Comparison of ENCODE assay signal across 1 cellular context in the genomic region with DNA sequence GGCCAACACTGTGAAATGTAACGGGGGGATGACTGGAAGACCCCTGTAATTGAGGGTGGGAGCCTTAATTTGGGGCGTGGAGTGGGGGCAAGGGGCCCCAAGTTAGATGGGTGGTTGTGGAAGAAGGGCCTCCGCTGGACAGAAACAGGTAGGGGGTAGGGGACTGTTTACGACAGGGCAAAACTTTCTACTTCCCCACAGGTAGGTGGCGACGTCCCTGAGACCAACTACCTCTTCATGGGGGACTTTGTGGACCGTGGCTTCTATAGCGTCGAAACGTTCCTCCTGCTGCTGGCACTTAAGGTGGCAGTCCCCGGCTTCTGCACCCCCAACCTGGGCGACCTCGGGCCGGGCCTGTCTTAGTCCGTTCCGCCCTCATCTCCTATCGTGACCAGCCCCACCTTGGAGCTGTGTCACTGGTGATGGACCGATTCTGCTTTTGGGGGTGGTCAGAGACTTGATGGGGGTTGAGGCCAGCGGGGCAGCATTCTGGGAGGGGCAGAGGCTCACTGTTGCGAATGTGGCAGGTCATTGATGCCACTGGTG.
TF ChIP-seq lines count a peak whose summit lies in the region.

No MANE protein-coding gene starts in this region.

TF ChIP-seq in IMR-90, 13 proteins besides CTCF, POLR2A, EP300 and RAD21:
- TF ChIP-seq NFE2L2 (IDR thresholded peaks at IDR 0.05; ENCODE audit: low read depth, low read length) (no peak), CEBPB (IDR thresholded peaks at IDR 0.05; ENCODE audit: low read depth, low read length) (no peak), SMC3 (IDR thresholded peaks at IDR 0.05; ENCODE audit: low read depth, low read length) (no peak), RCOR1 (IDR thresholded peaks at IDR 0.05; ENCODE audit: insufficient replicate concordance, low read length) (no peak), BHLHE40 (IDR thresholded peaks at IDR 0.05; ENCODE audit: low read depth, low read length) (no peak), RFX5 (IDR thresholded peaks at IDR 0.05; ENCODE audit: low read depth, low read length) (no peak)
- TF ChIP-seq, protein P1, sequence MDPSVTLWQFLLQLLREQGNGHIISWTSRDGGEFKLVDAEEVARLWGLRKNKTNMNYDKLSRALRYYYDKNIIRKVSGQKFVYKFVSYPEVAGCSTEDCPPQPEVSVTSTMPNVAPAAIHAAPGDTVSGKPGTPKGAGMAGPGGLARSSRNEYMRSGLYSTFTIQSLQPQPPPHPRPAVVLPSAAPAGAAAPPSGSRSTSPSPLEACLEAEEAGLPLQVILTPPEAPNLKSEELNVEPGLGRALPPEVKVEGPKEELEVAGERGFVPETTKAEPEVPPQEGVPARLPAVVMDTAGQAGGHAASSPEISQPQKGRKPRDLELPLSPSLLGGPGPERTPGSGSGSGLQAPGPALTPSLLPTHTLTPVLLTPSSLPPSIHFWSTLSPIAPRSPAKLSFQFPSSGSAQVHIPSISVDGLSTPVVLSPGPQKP (IDR thresholded peaks at IDR 0.05; ENCODE audit: borderline replicate concordance, low read depth, low read length): no peak
- TF ChIP-seq, protein P2, sequence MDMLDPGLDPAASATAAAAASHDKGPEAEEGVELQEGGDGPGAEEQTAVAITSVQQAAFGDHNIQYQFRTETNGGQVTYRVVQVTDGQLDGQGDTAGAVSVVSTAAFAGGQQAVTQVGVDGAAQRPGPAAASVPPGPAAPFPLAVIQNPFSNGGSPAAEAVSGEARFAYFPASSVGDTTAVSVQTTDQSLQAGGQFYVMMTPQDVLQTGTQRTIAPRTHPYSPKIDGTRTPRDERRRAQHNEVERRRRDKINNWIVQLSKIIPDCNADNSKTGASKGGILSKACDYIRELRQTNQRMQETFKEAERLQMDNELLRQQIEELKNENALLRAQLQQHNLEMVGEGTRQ (IDR thresholded peaks at IDR 0.05; ENCODE audit: low read depth, low read length): no peak
